In the genomic region with DNA sequence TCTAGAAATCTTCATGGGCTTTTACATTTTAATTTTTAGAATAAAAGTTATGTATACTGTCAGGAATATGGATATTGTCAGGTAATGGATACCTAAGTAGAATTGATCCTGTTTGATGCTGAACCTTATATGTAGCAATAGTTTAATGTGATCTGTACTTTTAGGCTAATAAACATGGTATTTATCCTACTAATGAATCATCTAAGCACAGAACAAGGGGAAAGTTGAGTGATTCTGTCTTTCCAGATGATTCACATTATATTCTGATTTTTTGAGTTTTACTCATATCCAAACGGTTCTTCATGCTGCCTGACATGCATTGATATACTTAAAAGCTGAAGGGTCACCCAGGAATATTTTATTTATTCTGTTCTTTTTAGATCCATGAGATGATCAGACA, we compare ENCODE assay signal across 23 cellular contexts. TPM values are rescaled to one million over a fixed set of nuclear protein-coding genes. Genes with fewer than 3 reads are reported as not detected.
A peak's percentile ranks its signal among the peaks of the same experiment; 100 is the strongest.
DNase-seq lines count a peak whose midpoint lies in the region; ATAC-seq, FAIRE-seq and TF ChIP-seq lines count a peak whose summit lies in the region.
"Had no signal": no experiment of that assay in that cellular context is flagged by ENCODE, and none has a peak within 500 bp of the region (broad histone marks: within the 10 kb centered on the region; RNA-seq: fewer than 3 reads in every experiment).

No MANE protein-coding gene starts in this region.

- H3K27ac ChIP-seq in A549 (no peak overlapping the region), PC-3 (ENCODE audit: low read length) (peak overlapping the region; percentile 65)
- H3K27ac ChIP-seq: BLaER1 treated with 17β-estradiol and CSF1 and Interleukin-3, amounts not matched to agents 10 nM and 100 nM; SK-N-MC had no signal

- H2AFZ ChIP-seq in PC-3 (ENCODE audit: low read length), result no peak overlapping the region

- H3K4me3 ChIP-seq in A549, result no peak overlapping the region
- 0 out of 2 replicates have a peak overlapping the region, but pooled peaks have one; percentile 17 for H3K4me3 ChIP-seq in PC-3 (ENCODE audit: low read length)
- H3K4me3 ChIP-seq: BLaER1 treated with 17β-estradiol and CSF1 and Interleukin-3, amounts not matched to agents 10 nM and 100 nM; SK-N-MC had no signal

- WGBS in A549 (ENCODE audit: missing lambda C conversion rate), result 73% methylated on average over 1 of the region's 1 CpG

- H3K9me3 ChIP-seq in A549, result no peaks in the 10 kb centered on the region
- H3K9me3 ChIP-seq in PC-3 (ENCODE audit: low read length), result no peaks in the 10 kb centered on the region
- H3K9me3 ChIP-seq: BLaER1 treated with 17β-estradiol and CSF1 and Interleukin-3, amounts not matched to agents 10 nM and 100 nM had no signal

- TF ChIP-seq CTCF in A549 (IDR thresholded peaks at IDR 0.05) (no peak), PC-3 (conservative IDR thresholded peaks at IDR 0.05; ENCODE audit: low read depth, low read length) (no peak)

- peaks cover 53% of the 10 kb centered on the region for H3K36me3 ChIP-seq in PC-3 (ENCODE audit: low read depth, low read length)

- no peaks in the 10 kb centered on the region for H3K9me2 ChIP-seq in PC-3 (replicated peaks; ENCODE audit: low read length)

- no TSS peak for BruUV-seq in PC-3 (replicated peaks; lab: Mats Ljungman, UMichigan)

- no peaks in the 10 kb centered on the region for H4K20me1 ChIP-seq in PC-3 (ENCODE audit: low read length)
- H4K20me1 ChIP-seq: BLaER1 treated with 17β-estradiol and CSF1 and Interleukin-3, amounts not matched to agents 10 nM and 100 nM had no signal

- POLR2A ChIA-PET in A549 (lab: Yijun Ruan, JAX), result no interaction called here
- POLR2A ChIA-PET in PC-3 (lab: Charles Lee; ENCODE audit: unreplicated experiment), result no interaction called here

- no peaks in the 10 kb centered on the region for H3K27me3 ChIP-seq in PC-3 (ENCODE audit: low read length)
- H3K27me3 ChIP-seq: BLaER1 treated with 17β-estradiol and CSF1 and Interleukin-3, amounts not matched to agents 10 nM and 100 nM had no signal

- TF ChIP-seq POLR2A in A549 (IDR thresholded peaks at IDR 0.05; ENCODE audit: low read length), result no peak

- no peaks in the 10 kb centered on the region for H3F3A ChIP-seq in PC-3 (ENCODE audit: low read length, unreplicated experiment)

- CTCF ChIA-PET in A549 (lab: Yijun Ruan, JAX), result interaction anchor here (0.6 to 5.4 kb wide), 3 partner anchors 71 to 610 kb away, joined by 3 to 34 read pairs (median 19); no protein-coding TSS in a partner anchor
- CTCF ChIA-PET in PC-3 (lab: Charles Lee), result no interaction called here

- peak overlapping the region; percentile 21; the same call in 1 of the 2 replicates for H3K9ac ChIP-seq in PC-3 (ENCODE audit: low read length)
- H3K9ac ChIP-seq: BLaER1 treated with 17β-estradiol and CSF1 and Interleukin-3, amounts not matched to agents 10 nM and 100 nM had no signal

- FAIRE-seq in A549 (lab: Jason Lieb, UNC), result peak; percentile 72
- FAIRE-seq: HepG2 had no signal

- TF ChIP-seq EP300 in A549 (IDR thresholded peaks at IDR 0.05), result no peak

- no peak for ATAC-seq in A549
- ATAC-seq in PC-3, result peak; percentile 70
- no peak for ATAC-seq in HG02678 (IDR thresholded peaks at IDR 0.05; ENCODE audit: unreplicated experiment)
- ATAC-seq: HepG2 had no signal

- H3K79me2 ChIP-seq in PC-3 (ENCODE audit: low read length), result no peaks in the 10 kb centered on the region

- H3K4me2 ChIP-seq in A549 (no peak overlapping the region), PC-3 (ENCODE audit: low read length) (peak overlapping the region; percentile 71)
- H3K4me2 ChIP-seq: BLaER1 treated with 17β-estradiol and CSF1 and Interleukin-3, amounts not matched to agents 10 nM and 100 nM had no signal

- DNase-seq in A549 (ENCODE audit: low read depth in 1 of 2, low spot score in 1 of 2) (no peak), EH (ENCODE audit: low read depth) (peak; percentile 9), PC-3 (peak; percentile 42), fibroblast of gingiva (ENCODE audit: low read depth) (peak; percentile 8), mesenteric fat pad (ENCODE audit: low spot score) (no peak)
- no peak for DNase-seq in effector CD4-positive, alpha-beta T cell
- DNase-seq: ACHN; CD8-positive, alpha-beta memory T cell; KBM-7; MM.1S; NCI-H1048; NCI-H1417 treated with DMSO at 0.1 percent for 48 hours; NCI-H187; NCI-H446 treated with DMSO at 0.1 percent for 48 hours; NCI-H526 treated with DMSO at 0.1 percent for 48 hours; RPMI8226; SHP77 treated with DMSO at 0.1 percent for 48 hours had no signal

- no peaks in the 10 kb centered on the region for H3K4me1 ChIP-seq in A549
- peaks cover 17% of the 10 kb centered on the region for H3K4me1 ChIP-seq in PC-3 (ENCODE audit: insufficient read depth, low read length)

- intact Hi-C loops in PC-3 (cut with micrococcal nuclease), result no loop called here

- no peak for TF ChIP-seq RAD21 in A549 (conservative IDR thresholded peaks at IDR 0.05 in 1 of 2, IDR thresholded peaks at IDR 0.05 in 1 of 2)

TF ChIP-seq in A549, 52 proteins besides CTCF, POLR2A, EP300 and RAD21:
- TF ChIP-seq REST (IDR thresholded peaks at IDR 0.05), result no peak
- TF ChIP-seq HMGXB4 (CRISPR knock-in tag; IDR thresholded peaks at IDR 0.05; ENCODE audit: borderline replicate concordance), result no peak

RNA-seq across cellular contexts. Expression of gene FANCI, which starts 34.5 kb away (rescaled TPM):
- polyA plus RNA-seq in A549 (2011; rRNA removed) (97.3 and 123 TPM in 2 replicates), A549 (2017; fragmentation: RNase III; extraction: RNeasy Plus Mini Kit Qiagen cat#74134 plus additional on column Dnase treatment) (96.1 to 101 TPM (median 96.6 TPM) in 3 replicates)
- 29.5 and 32.1 TPM in 2 replicates for polyA plus RNA-seq in A549 (2012; cell fraction: cytosol; rRNA removed)
- polyA plus RNA-seq in A549 (2012; cell fraction: nucleus; rRNA removed), result 33.1 and 46.9 TPM in 2 replicates
- polyA minus RNA-seq in A549 (2011; rRNA and poly(A)+ RNA removed), result 50.8 and 56.7 TPM in 2 replicates
- total RNA-seq in PC-3 (2014; rRNA removed) (38.4 and 49.5 TPM in 2 replicates), mesenteric fat pad (6.6 TPM)

RNA-seq across cellular contexts. Expression of gene POLG, which starts 56.3 kb away (rescaled TPM):
- polyA plus RNA-seq in A549 (2011; rRNA removed) (24.1 and 34.0 TPM in 2 replicates), A549 (2017; fragmentation: RNase III; extraction: RNeasy Plus Mini Kit Qiagen cat#74134 plus additional on column Dnase treatment) (47.8 to 50.2 TPM (median 50.0 TPM) in 3 replicates)
- polyA plus RNA-seq in A549 (2012; cell fraction: cytosol; rRNA removed), result 34.4 and 38.1 TPM in 2 replicates
- 159 and 165 TPM in 2 replicates for polyA plus RNA-seq in A549 (2012; cell fraction: nucleus; rRNA removed)
- 46.5 and 54.1 TPM in 2 replicates for polyA minus RNA-seq in A549 (2011; rRNA and poly(A)+ RNA removed)
- total RNA-seq in PC-3 (2014; rRNA removed) (72.4 and 83.5 TPM in 2 replicates), mesenteric fat pad (67.1 TPM)

RNA-seq across cellular contexts. Expression of gene RLBP1, which starts 56.9 kb away (rescaled TPM):
- polyA plus RNA-seq in A549 (2011; rRNA removed) (not detected in 2 replicates), A549 (2017; fragmentation: RNase III; extraction: RNeasy Plus Mini Kit Qiagen cat#74134 plus additional on column Dnase treatment) (not detected in 3 replicates)
- polyA plus RNA-seq in A549 (2012; cell fraction: cytosol; rRNA removed), result not detected in 2 replicates
- polyA plus RNA-seq in A549 (2012; cell fraction: nucleus; rRNA removed), result not detected in 2 replicates
- polyA minus RNA-seq in A549 (2011; rRNA and poly(A)+ RNA removed), result not detected in 2 replicates
- total RNA-seq in PC-3 (2014; rRNA removed) (not detected in 2 replicates), mesenteric fat pad (not detected)
- total RNA-seq: CD8-positive, alpha-beta memory T cell; Daoy; H4; HepG2 had no signal
- polyA plus RNA-seq: CD8-positive, alpha-beta memory T cell had no signal

Comparison
In these comparisons a context has a peak if more than half of its experiments do, and no peak if none do; other contexts are left out.
1. DNase-seq: peak in EH (single experiment), PC-3 (single experiment) and fibroblast of gingiva (single experiment); none in A549 (0 of 2), mesenteric fat pad (single experiment) and effector CD4-positive, alpha-beta T cell (single experiment).